1 cellular context compared by ENCODE assay signal in genomic region chr14:20686386-20687143, GRCh38.
A peak's percentile ranks its signal among the peaks of the same experiment; 100 is the strongest.
TF ChIP-seq lines count a peak whose summit lies in the region.

No MANE protein-coding gene starts in this region.

TF ChIP-seq in HepG2, 621 proteins besides CTCF, POLR2A, EP300 and RAD21 (continued from another document and continues in another):
- no peak for TF ChIP-seq ZNF770 (CRISPR knock-in tag; IDR thresholded peaks at IDR 0.05)
- TF ChIP-seq GATAD1 (CRISPR knock-in tag; IDR thresholded peaks at IDR 0.05): peak; percentile 68; the same call in 1 of the 2 replicates
- TF ChIP-seq TIGD3 (CRISPR knock-in tag; IDR thresholded peaks at IDR 0.05; ENCODE audit: borderline replicate concordance): no peak
- TF ChIP-seq RFX1 (IDR thresholded peaks at IDR 0.05): no peak
- TF ChIP-seq ZNF737 (CRISPR knock-in tag; IDR thresholded peaks at IDR 0.05; ENCODE audit: borderline replicate concordance): no peak
- peak in 1 of 2 experiments; percentile 88; a peak in 3 of 4 replicates for TF ChIP-seq REST (IDR thresholded peaks at IDR 0.05; ENCODE audit: borderline replicate concordance in 1 of 2, low read depth in 1 of 2, low read length in 2 of 2)
- no peak for TF ChIP-seq ZBTB21 (CRISPR knock-in tag; IDR thresholded peaks at IDR 0.05)
- TF ChIP-seq HDAC6 (IDR thresholded peaks at IDR 0.05; ENCODE audit: low read depth, low read length): no peak
- TF ChIP-seq LCORL (IDR thresholded peaks at IDR 0.05): 0 out of 2 replicates have a peak, but pooled peaks have one; percentile 29
- peak; percentile 73; the same call in 1 of the 2 replicates for TF ChIP-seq LCORL (CRISPR knock-in tag; IDR thresholded peaks at IDR 0.05)
- TF ChIP-seq GMEB2 (CRISPR knock-in tag; IDR thresholded peaks at IDR 0.05; ENCODE audit: low read depth): no peak
- peak; percentile 55 for TF ChIP-seq HDAC1 (CRISPR knock-in tag; IDR thresholded peaks at IDR 0.05)
- TF ChIP-seq ZNF749 (CRISPR knock-in tag; IDR thresholded peaks at IDR 0.05; ENCODE audit: borderline replicate concordance): no peak
- no peak for TF ChIP-seq ZNF891 (CRISPR knock-in tag; IDR thresholded peaks at IDR 0.05)
- no peak for TF ChIP-seq ZSCAN31 (CRISPR knock-in tag; IDR thresholded peaks at IDR 0.05; ENCODE audit: low read depth)
- TF ChIP-seq SSRP1 (CRISPR knock-in tag; IDR thresholded peaks at IDR 0.05): no peak; the same call in 1 of the 2 replicates
- no peak for TF ChIP-seq CENPBD1 (CRISPR knock-in tag; IDR thresholded peaks at IDR 0.05; ENCODE audit: borderline replicate concordance, low read depth)
- TF ChIP-seq SMARCE1 (IDR thresholded peaks at IDR 0.05; ENCODE audit: borderline replicate concordance): no peak
- 0 out of 2 replicates have a peak, but pooled peaks have one; percentile 53 for TF ChIP-seq ZNF878 (CRISPR knock-in tag; IDR thresholded peaks at IDR 0.05)
- TF ChIP-seq ZNF746 (CRISPR knock-in tag; IDR thresholded peaks at IDR 0.05): no peak
- no peak for TF ChIP-seq IRF1 (CRISPR knock-in tag; IDR thresholded peaks at IDR 0.05; ENCODE audit: low read depth)
- no peak for TF ChIP-seq ZFP36L2 (CRISPR knock-in tag; IDR thresholded peaks at IDR 0.05)
- no peak for TF ChIP-seq ZNF772 (CRISPR knock-in tag; IDR thresholded peaks at IDR 0.05)
- peak; percentile 76 for TF ChIP-seq NR2F6 (IDR thresholded peaks at IDR 0.05)
- TF ChIP-seq NR2F6 (CRISPR knock-in tag; IDR thresholded peaks at IDR 0.05): peak; percentile 73; the same call in 1 of the 2 replicates
- TF ChIP-seq ZNF580 (CRISPR knock-in tag; IDR thresholded peaks at IDR 0.05; ENCODE audit: borderline replicate concordance, low read depth): peak; percentile 33; the same call in 1 of the 2 replicates
- no peak for TF ChIP-seq HOXA7 (CRISPR knock-in tag; IDR thresholded peaks at IDR 0.05)
- TF ChIP-seq RORA (CRISPR knock-in tag; IDR thresholded peaks at IDR 0.05): no peak
- no peak for TF ChIP-seq NFIC (IDR thresholded peaks at IDR 0.05; ENCODE audit: low read length)
- TF ChIP-seq KDM6A (CRISPR knock-in tag; IDR thresholded peaks at IDR 0.05; ENCODE audit: low read depth): peak; percentile 95
- TF ChIP-seq SMARCC2 (IDR thresholded peaks at IDR 0.05): 0 out of 2 replicates have a peak, but pooled peaks have one; percentile 5
- TF ChIP-seq REXO4 (CRISPR knock-in tag; IDR thresholded peaks at IDR 0.05; ENCODE audit: borderline replicate concordance): no peak
- no peak for TF ChIP-seq ZNF562 (CRISPR knock-in tag; IDR thresholded peaks at IDR 0.05; ENCODE audit: borderline replicate concordance)
- TF ChIP-seq TAF15 (IDR thresholded peaks at IDR 0.05; ENCODE audit: low read depth, low read length, poor library complexity, severe bottlenecking): no peak
- peak; percentile 72; the same call in 1 of the 2 replicates for TF ChIP-seq ZNF232 (CRISPR knock-in tag; IDR thresholded peaks at IDR 0.05; ENCODE audit: borderline replicate concordance)
- TF ChIP-seq ETV5 (CRISPR knock-in tag; IDR thresholded peaks at IDR 0.05; ENCODE audit: borderline replicate concordance): peak; percentile 98
- peak; percentile 66; the same call in 1 of the 2 replicates for TF ChIP-seq ZBTB7B (CRISPR knock-in tag; IDR thresholded peaks at IDR 0.05)
- TF ChIP-seq FIP1L1 (IDR thresholded peaks at IDR 0.05; ENCODE audit: borderline replicate concordance, insufficient read depth, low read depth, low read length): no peak
- 0 out of 2 replicates have a peak, but pooled peaks have one; percentile 19 for TF ChIP-seq KLF6 (CRISPR knock-in tag; IDR thresholded peaks at IDR 0.05)
- TF ChIP-seq HNF4G (IDR thresholded peaks at IDR 0.05; ENCODE audit: borderline replicate concordance, low read depth, low read length): peak; percentile 97
- TF ChIP-seq HNF4G (CRISPR knock-in tag; IDR thresholded peaks at IDR 0.05; ENCODE audit: borderline replicate concordance, low read depth): peak; percentile 97; the same call in 1 of the 2 replicates
- TF ChIP-seq ZNF468 (CRISPR knock-in tag; IDR thresholded peaks at IDR 0.05): no peak
- TF ChIP-seq KLF9 (CRISPR knock-in tag; IDR thresholded peaks at IDR 0.05; ENCODE audit: low read depth): no peak
- TF ChIP-seq CBX5 (CRISPR knock-in tag; IDR thresholded peaks at IDR 0.05; ENCODE audit: borderline replicate concordance): peak; percentile 76; the same call in 1 of the 2 replicates
- TF ChIP-seq ZBTB1 (CRISPR knock-in tag; IDR thresholded peaks at IDR 0.05; ENCODE audit: borderline replicate concordance): no peak
- TF ChIP-seq ZNF34 (CRISPR knock-in tag; IDR thresholded peaks at IDR 0.05; ENCODE audit: borderline replicate concordance): no peak
- TF ChIP-seq TARDBP (CRISPR knock-in tag; IDR thresholded peaks at IDR 0.05): peak; percentile 78
- no peak for TF ChIP-seq DMTF1 (CRISPR knock-in tag; IDR thresholded peaks at IDR 0.05)
- no peak for TF ChIP-seq MATR3 (CRISPR knock-in tag; IDR thresholded peaks at IDR 0.05)
- TF ChIP-seq ZBTB20 (CRISPR knock-in tag; IDR thresholded peaks at IDR 0.05; ENCODE audit: borderline replicate concordance, low read depth): peak; percentile 62; the same call in 1 of the 2 replicates
- TF ChIP-seq ZNF329 (CRISPR knock-in tag; IDR thresholded peaks at IDR 0.05; ENCODE audit: low read depth): no peak
- TF ChIP-seq YEATS2 (CRISPR knock-in tag; IDR thresholded peaks at IDR 0.05; ENCODE audit: borderline replicate concordance): peak; percentile 60; the same call in 1 of the 2 replicates
- TF ChIP-seq ZNF709 (CRISPR knock-in tag; IDR thresholded peaks at IDR 0.05): no peak
- no peak for TF ChIP-seq ZNF850 (CRISPR knock-in tag; conservative IDR thresholded peaks at IDR 0.05)
- TF ChIP-seq ZFP37 (CRISPR knock-in tag; IDR thresholded peaks at IDR 0.05; ENCODE audit: borderline replicate concordance): no peak
- no peak for TF ChIP-seq CSRNP2 (CRISPR knock-in tag; conservative IDR thresholded peaks at IDR 0.05; ENCODE audit: low read depth)
- TF ChIP-seq PBX2 (CRISPR knock-in tag; IDR thresholded peaks at IDR 0.05): peak; percentile 49; the same call in 1 of the 2 replicates
- TF ChIP-seq CEBPG (CRISPR knock-in tag; IDR thresholded peaks at IDR 0.05): peak; percentile 86
- no peak for TF ChIP-seq SYNCRIP (IDR thresholded peaks at IDR 0.05; ENCODE audit: insufficient read depth, low read depth, low read length)
